16 cellular contexts compared by ENCODE assay signal in the genomic region with DNA sequence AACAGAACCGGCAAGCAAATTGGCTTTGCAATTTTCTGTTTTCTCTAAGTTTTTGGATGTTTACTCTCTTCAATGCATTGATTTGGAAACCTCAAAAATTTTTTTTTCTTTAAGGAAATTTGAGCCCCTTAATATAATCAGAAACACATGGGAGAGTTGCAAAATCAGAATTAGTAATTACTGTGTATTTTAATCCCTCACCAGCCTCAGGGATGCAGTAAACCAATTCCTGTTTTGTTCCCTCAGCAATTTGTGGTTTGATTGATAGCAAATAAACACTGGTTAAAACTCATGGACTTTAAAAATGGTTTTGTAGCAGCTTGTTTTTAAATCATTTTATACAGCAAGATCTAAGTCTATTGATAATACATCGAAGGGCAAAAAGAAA.
DNase-seq lines count a peak whose midpoint lies in the region; ATAC-seq lines count a peak whose summit lies in the region.
"Had no signal": no experiment of that assay in that cellular context is flagged by ENCODE, and none has a peak within 500 bp of the region (broad histone marks: within the 10 kb centered on the region; RNA-seq: fewer than 3 reads in every experiment).

No MANE protein-coding gene starts in this region.

- H3K27ac Mint-ChIP-seq in activated CD8-positive, alpha-beta memory T cell treated with anti-CD3 and anti-CD28 coated beads, Interleukin-2, amount 10 ng/mL, durations not matched to agents 7 days and 5 days, result no peak overlapping the region
- H3K27ac Mint-ChIP-seq in activated CD4-positive, alpha-beta memory T cell treated with anti-CD3 and anti-CD28 coated beads, Interleukin-2, amount 10 ng/mL, durations not matched to agents 7 days and 5 days, result no peak overlapping the region
- H3K27ac Mint-ChIP-seq: CD4-positive, alpha-beta T cell; H9 had no signal

- peaks cover 17% of the 10 kb centered on the region for H3K4me1 ChIP-seq in GM23248 (ENCODE audit: insufficient read depth)

- no peaks in the 10 kb centered on the region for H3K79me2 ChIP-seq in GM23248 (ENCODE audit: insufficient read depth)

- WGBS in GM23248 (ENCODE audit: low coverage in 1 of 2, low lambda C conversion rate in 2 of 2, missing lambda C conversion rate in 2 of 2), 2 experiments, result 0 to 4% methylated on average over 2 of the region's 2 CpGs

- H4K20me1 ChIP-seq in GM23248 (ENCODE audit: insufficient read depth), result no peaks in the 10 kb centered on the region

- H3K9ac ChIP-seq in GM23248, result no peak overlapping the region

- no peak for ATAC-seq in activated CD8-positive, alpha-beta memory T cell treated with anti-CD3 and anti-CD28 coated beads, Interleukin-2, amount 10 ng/mL, durations not matched to agents 7 days and 5 days

- no peak overlapping the region for H2AFZ ChIP-seq in GM23248

- no peaks in the 10 kb centered on the region for H3K9me2 ChIP-seq in GM23248 (ENCODE audit: insufficient read depth)

- H3K4me3 Mint-ChIP-seq in activated CD8-positive, alpha-beta memory T cell treated with anti-CD3 and anti-CD28 coated beads, Interleukin-2, amount 10 ng/mL, durations not matched to agents 7 days and 5 days, result no peak overlapping the region
- H3K4me3 Mint-ChIP-seq in activated CD4-positive, alpha-beta memory T cell treated with anti-CD3 and anti-CD28 coated beads, Interleukin-2, amount 10 ng/mL, durations not matched to agents 7 days and 5 days, result no peak overlapping the region
- H3K4me3 Mint-ChIP-seq: CD4-positive, alpha-beta T cell; H9 had no signal

- H3K4me3 ChIP-seq in GM23248, result no peak overlapping the region
- H3K4me3 ChIP-seq: SJCRH30 had no signal

- peak; percentile 59 for DNase-seq in GM23248
- DNase-seq in RPMI7951 (ENCODE audit: low read depth), result peak; percentile 15
- peak; percentile 95 for DNase-seq in fibroblast of peridontal ligament (ENCODE audit: extremely low read depth)
- peak; percentile 38 for DNase-seq in stromal cell of bone marrow (ENCODE audit: low read depth)
- no peak for DNase-seq in activated CD8-positive, alpha-beta memory T cell treated with anti-CD3 and anti-CD28 coated beads, Interleukin-2, amount 10 ng/mL, durations not matched to agents 7 days and 5 days
- DNase-seq in activated CD4-positive, alpha-beta memory T cell treated with anti-CD3 and anti-CD28 coated beads, Interleukin-2, amount 10 ng/mL, durations not matched to agents 7 days and 5 days, result no peak
- DNase-seq in NOMO-1 treated with DMSO at 0.1 percent for 48 hours (lab: John Stamatoyannopoulos, UW; ENCODE audit: unreplicated experiment), result no peak
- DNase-seq: CD4-positive, alpha-beta T cell; DMS79; H9; NCI-H1436; NCI-H2029 treated with DMSO at 0.1 percent for 48 hours; NCI-H510A treated with DMSO at 0.1 percent for 48 hours; SJCRH30; SW 1271 had no signal

- peaks cover 12% of the 10 kb centered on the region for H3F3A ChIP-seq in GM23248 (ENCODE audit: insufficient read depth)

- no peaks in the 10 kb centered on the region for H3K36me3 ChIP-seq in GM23248 (ENCODE audit: low read depth)

- no peak overlapping the region for H3K27ac ChIP-seq in GM23248
- H3K27ac ChIP-seq: RWPE1, SJCRH30 had no signal

- in situ Hi-C loops in GM23248 (cut with MboI), result loop anchor here (10.0 kb wide), 2 partner anchors 149 to 151 kb away; no protein-coding TSS in a partner anchor

- no peaks in the 10 kb centered on the region for H3K9me3 ChIP-seq in GM23248 (ENCODE audit: low read depth)
- H3K9me3 ChIP-seq: SJCRH30 had no signal

- no peaks in the 10 kb centered on the region for H3K9me3 Mint-ChIP-seq in activated CD8-positive, alpha-beta memory T cell treated with anti-CD3 and anti-CD28 coated beads, Interleukin-2, amount 10 ng/mL, durations not matched to agents 7 days and 5 days (ENCODE audit: low read depth)
- H3K9me3 Mint-ChIP-seq in activated CD4-positive, alpha-beta memory T cell treated with anti-CD3 and anti-CD28 coated beads, Interleukin-2, amount 10 ng/mL, durations not matched to agents 7 days and 5 days, result no peaks in the 10 kb centered on the region
- H3K9me3 Mint-ChIP-seq: CD4-positive, alpha-beta T cell; H9 had no signal

- H3K4me2 ChIP-seq in GM23248 (ENCODE audit: unreplicated experiment), result no peak overlapping the region

- no peaks in the 10 kb centered on the region for H3K36me3 Mint-ChIP-seq in activated CD8-positive, alpha-beta memory T cell treated with anti-CD3 and anti-CD28 coated beads, Interleukin-2, amount 10 ng/mL, durations not matched to agents 7 days and 5 days
- no peaks in the 10 kb centered on the region for H3K36me3 Mint-ChIP-seq in activated CD4-positive, alpha-beta memory T cell treated with anti-CD3 and anti-CD28 coated beads, Interleukin-2, amount 10 ng/mL, durations not matched to agents 7 days and 5 days (ENCODE audit: low read depth)

- POLR2A ChIA-PET in activated CD4-positive, alpha-beta memory T cell treated with anti-CD3 and anti-CD28 coated beads, Interleukin-2, amount 10 ng/mL, durations not matched to agents 7 days and 5 days (lab: Charles Lee), result no interaction called here

- CTCF ChIA-PET in activated CD8-positive, alpha-beta memory T cell treated with anti-CD3 and anti-CD28 coated beads, Interleukin-2, amount 10 ng/mL, durations not matched to agents 7 days and 5 days (lab: Charles Lee), result interaction anchor here (0.8 kb wide), 1 partner anchor 438 kb away, joined by 3 read pairs; no protein-coding TSS in a partner anchor
- CTCF ChIA-PET in activated CD4-positive, alpha-beta memory T cell treated with anti-CD3 and anti-CD28 coated beads, Interleukin-2, amount 10 ng/mL, durations not matched to agents 7 days and 5 days (lab: Charles Lee), result interaction anchor here (0.6 kb wide), 1 partner anchor 144 kb away, joined by 3 read pairs; no protein-coding TSS in a partner anchor

- no peaks in the 10 kb centered on the region for H3K27me3 ChIP-seq in GM23248 (replicated peaks; ENCODE audit: insufficient read depth)
- H3K27me3 ChIP-seq: SJCRH30 had no signal

- peaks cover 4% of the 10 kb centered on the region for H3K4me1 Mint-ChIP-seq in activated CD8-positive, alpha-beta memory T cell treated with anti-CD3 and anti-CD28 coated beads, Interleukin-2, amount 10 ng/mL, durations not matched to agents 7 days and 5 days
- H3K4me1 Mint-ChIP-seq in activated CD4-positive, alpha-beta memory T cell treated with anti-CD3 and anti-CD28 coated beads, Interleukin-2, amount 10 ng/mL, durations not matched to agents 7 days and 5 days, result peaks cover 15% of the 10 kb centered on the region

- H3K27me3 Mint-ChIP-seq in activated CD8-positive, alpha-beta memory T cell treated with anti-CD3 and anti-CD28 coated beads, Interleukin-2, amount 10 ng/mL, durations not matched to agents 7 days and 5 days, result peaks cover 8% of the 10 kb centered on the region
- H3K27me3 Mint-ChIP-seq in activated CD4-positive, alpha-beta memory T cell treated with anti-CD3 and anti-CD28 coated beads, Interleukin-2, amount 10 ng/mL, durations not matched to agents 7 days and 5 days, result peaks cover 6% of the 10 kb centered on the region
- H3K27me3 Mint-ChIP-seq: CD4-positive, alpha-beta T cell had no signal

Comparison
In these comparisons a context has a peak if more than half of its experiments do, and no peak if none do; other contexts are left out.
1. DNase-seq: peak in GM23248 (single experiment), RPMI7951 (single experiment), fibroblast of peridontal ligament (single experiment) and stromal cell of bone marrow (single experiment); none in activated CD8-positive, alpha-beta memory T cell treated with anti-CD3 and anti-CD28 coated beads, Interleukin-2, amount 10 ng/mL, durations not matched to agents 7 days and 5 days (single experiment), activated CD4-positive, alpha-beta memory T cell treated with anti-CD3 and anti-CD28 coated beads, Interleukin-2, amount 10 ng/mL, durations not matched to agents 7 days and 5 days (single experiment) and NOMO-1 treated with DMSO at 0.1 percent for 48 hours (single experiment).